In the genomic region with DNA sequence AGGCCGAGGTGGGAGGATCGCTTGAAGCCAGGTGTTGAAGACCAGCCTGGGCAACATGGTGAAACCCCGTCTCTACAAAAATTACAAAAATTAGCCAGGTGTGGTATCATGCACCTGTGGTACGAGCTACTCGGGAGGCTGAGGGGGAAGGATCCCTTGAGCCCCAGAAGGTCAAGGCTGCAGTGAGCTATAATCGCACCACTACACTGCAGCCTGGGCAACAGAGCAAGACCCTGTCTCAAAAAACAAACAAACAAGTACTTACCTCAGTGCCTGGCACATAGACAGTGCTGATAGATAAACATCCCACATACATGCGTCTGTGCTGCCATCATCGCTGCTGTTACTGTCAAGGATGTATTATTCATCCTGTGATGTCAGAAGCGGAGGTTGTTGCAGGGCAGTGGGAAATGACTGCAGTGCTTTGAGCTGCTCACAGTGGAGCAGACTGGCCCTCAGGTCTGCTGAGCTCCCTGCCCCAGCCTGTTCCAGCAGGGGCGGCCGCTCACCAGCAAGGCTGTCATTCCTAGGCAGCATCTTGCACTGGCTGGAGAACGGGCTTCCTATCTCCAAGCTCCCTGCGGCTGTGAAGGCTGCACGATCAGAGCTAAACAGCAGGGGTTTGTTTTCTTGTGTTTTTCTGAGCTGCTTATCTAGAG, we compare ENCODE assay signal across 1 cellular context.
TF ChIP-seq lines count a peak whose summit lies in the region.

No MANE protein-coding gene starts in this region.

TF ChIP-seq in GM23338, 12 proteins besides CTCF, POLR2A, EP300 and RAD21 (continued from another document):
- TF ChIP-seq, protein P1, sequence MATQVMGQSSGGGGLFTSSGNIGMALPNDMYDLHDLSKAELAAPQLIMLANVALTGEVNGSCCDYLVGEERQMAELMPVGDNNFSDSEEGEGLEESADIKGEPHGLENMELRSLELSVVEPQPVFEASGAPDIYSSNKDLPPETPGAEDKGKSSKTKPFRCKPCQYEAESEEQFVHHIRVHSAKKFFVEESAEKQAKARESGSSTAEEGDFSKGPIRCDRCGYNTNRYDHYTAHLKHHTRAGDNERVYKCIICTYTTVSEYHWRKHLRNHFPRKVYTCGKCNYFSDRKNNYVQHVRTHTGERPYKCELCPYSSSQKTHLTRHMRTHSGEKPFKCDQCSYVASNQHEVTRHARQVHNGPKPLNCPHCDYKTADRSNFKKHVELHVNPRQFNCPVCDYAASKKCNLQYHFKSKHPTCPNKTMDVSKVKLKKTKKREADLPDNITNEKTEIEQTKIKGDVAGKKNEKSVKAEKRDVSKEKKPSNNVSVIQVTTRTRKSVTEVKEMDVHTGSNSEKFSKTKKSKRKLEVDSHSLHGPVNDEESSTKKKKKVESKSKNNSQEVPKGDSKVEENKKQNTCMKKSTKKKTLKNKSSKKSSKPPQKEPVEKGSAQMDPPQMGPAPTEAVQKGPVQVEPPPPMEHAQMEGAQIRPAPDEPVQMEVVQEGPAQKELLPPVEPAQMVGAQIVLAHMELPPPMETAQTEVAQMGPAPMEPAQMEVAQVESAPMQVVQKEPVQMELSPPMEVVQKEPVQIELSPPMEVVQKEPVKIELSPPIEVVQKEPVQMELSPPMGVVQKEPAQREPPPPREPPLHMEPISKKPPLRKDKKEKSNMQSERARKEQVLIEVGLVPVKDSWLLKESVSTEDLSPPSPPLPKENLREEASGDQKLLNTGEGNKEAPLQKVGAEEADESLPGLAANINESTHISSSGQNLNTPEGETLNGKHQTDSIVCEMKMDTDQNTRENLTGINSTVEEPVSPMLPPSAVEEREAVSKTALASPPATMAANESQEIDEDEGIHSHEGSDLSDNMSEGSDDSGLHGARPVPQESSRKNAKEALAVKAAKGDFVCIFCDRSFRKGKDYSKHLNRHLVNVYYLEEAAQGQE (IDR thresholded peaks at IDR 0.05; ENCODE audit: unreplicated experiment) = no peak
